27 cellular contexts compared by ENCODE assay signal in genomic region chr6:130158548-130158947, GRCh38.
"Had no signal": no experiment of that assay in that cellular context is flagged by ENCODE, and none has a peak within 500 bp of the region (broad histone marks: within the 10 kb centered on the region; RNA-seq: fewer than 3 reads in every experiment).

No MANE protein-coding gene starts in this region.

- ATAC-seq: naive thymus-derived CD8-positive, alpha-beta T cell; psoas muscle; right cardiac atrium; sciatic nerve; stimulated activated memory B cell treated with anti-CD40 and anti-IgM and Interleukin-4, amounts not matched to agents 10 μg/mL and 1 μg/mL and 100 μg/mL, for 72 hours; stimulated activated naive CD8-positive, alpha-beta T cell treated with anti-CD3 and anti-CD28 coated beads, Interleukin-15, amount 100 ng/mL, for 72 hours; stimulated activated naive CD8-positive, alpha-beta T cell treated with anti-CD3 and anti-CD28 coated beads, Interleukin-15, Interleukin-2, amounts not matched to agents 100 U/mL and 50 U/mL, for 24 hours; upper lobe of right lung had no signal

- H3K9me3 Mint-ChIP-seq: stimulated activated memory B cell treated with anti-CD40 and anti-IgM and Interleukin-4, amounts not matched to agents 10 μg/mL and 1 μg/mL and 100 μg/mL, for 72 hours; type B pancreatic cell had no signal

- H3K27me3 Mint-ChIP-seq: naive B cell; naive thymus-derived CD8-positive, alpha-beta T cell; progenitor cell of endocrine pancreas; stimulated activated memory B cell treated with anti-CD40 and anti-IgM and Interleukin-4, amounts not matched to agents 10 μg/mL and 1 μg/mL and 100 μg/mL, for 72 hours; stimulated activated naive CD8-positive, alpha-beta T cell treated with anti-CD3 and anti-CD28 coated beads, Interleukin-15, amount 100 ng/mL, for 72 hours; type B pancreatic cell had no signal

- H3K27ac Mint-ChIP-seq: neural progenitor cell; progenitor cell of endocrine pancreas; stimulated activated memory B cell treated with anti-CD40 and anti-IgM and Interleukin-4, amounts not matched to agents 10 μg/mL and 1 μg/mL and 100 μg/mL, for 72 hours; stimulated activated naive CD8-positive, alpha-beta T cell treated with anti-CD3 and anti-CD28 coated beads, Interleukin-15, amount 100 ng/mL, for 72 hours; type B pancreatic cell had no signal

- H3K4me3 Mint-ChIP-seq: naive B cell; naive thymus-derived CD8-positive, alpha-beta T cell; neural progenitor cell; stimulated activated memory B cell treated with anti-CD40 and anti-IgM and Interleukin-4, amounts not matched to agents 10 μg/mL and 1 μg/mL and 100 μg/mL, for 72 hours; stimulated activated naive CD8-positive, alpha-beta T cell treated with anti-CD3 and anti-CD28 coated beads, Interleukin-15, amount 100 ng/mL, for 72 hours; type B pancreatic cell had no signal

- DNase-seq: naive B cell; naive thymus-derived CD8-positive, alpha-beta T cell; occipital lobe; ovary; posterior cingulate gyrus; psoas muscle; right cardiac atrium; spleen; stimulated activated CD4-positive, alpha-beta T cell treated with anti-CD3 and anti-CD28 coated beads, Interleukin-12 subunit alpha, Interleukin-12 subunit beta, amount 100 ng/mL, for 4 hours; stimulated activated CD4-positive, alpha-beta T cell treated with anti-CD3 and anti-CD28 coated beads, Interleukin-1b, Interleukin-23, amount 100 ng/mL, for 48 hours; stimulated activated CD4-positive, alpha-beta T cell treated with anti-CD3 and anti-CD28 coated beads, Interleukin-4, amount 100 ng/mL, for 1 hour; stimulated activated CD4-positive, alpha-beta T cell treated with anti-CD3 and anti-CD28 coated beads, Interleukin-4, amount 100 ng/mL, for 4 hours; stimulated activated CD8-positive, alpha-beta memory T cell treated with anti-CD3 and anti-CD28 coated beads, Interleukin-4, amount 100 ng/mL, for 48 hours; stimulated activated naive CD4-positive, alpha-beta T cell; stimulated activated naive CD8-positive, alpha-beta T cell treated with anti-CD3 and anti-CD28 coated beads, Interleukin-15, amount 100 ng/mL, for 72 hours; stimulated activated naive CD8-positive, alpha-beta T cell treated with anti-CD3 and anti-CD28 coated beads, Interleukin-15, Interleukin-2, amounts not matched to agents 100 U/mL and 50 U/mL, for 24 hours; substantia nigra; testis; tibial artery; transverse colon; upper lobe of right lung; uterus had no signal

- H3K36me3 Mint-ChIP-seq: naive B cell, type B pancreatic cell had no signal

- H3K4me1 Mint-ChIP-seq: naive B cell; stimulated activated naive CD8-positive, alpha-beta T cell treated with anti-CD3 and anti-CD28 coated beads, Interleukin-15, amount 100 ng/mL, for 72 hours had no signal
